In genomic region chr11:10295056-10295901, GRCh38 we compare ENCODE assay signal across 8 cellular contexts. TPM values are rescaled to one million over a fixed set of nuclear protein-coding genes. Genes with fewer than 3 reads are reported as not detected.
DNase-seq lines count a peak whose midpoint lies in the region; ATAC-seq and TF ChIP-seq lines count a peak whose summit lies in the region.

No MANE protein-coding gene starts in this region.

- peak overlapping the region; percentile 47 for H2AFZ ChIP-seq in ACC112 (ENCODE audit: low read length, unreplicated experiment)

- H3K27me3 ChIP-seq in ACC112 (ENCODE audit: insufficient read depth, low read length) = no peaks in the 10 kb centered on the region
- no peaks in the 10 kb centered on the region for H3K27me3 ChIP-seq in breast epithelium

- H3K27ac ChIP-seq in ACC112 (ENCODE audit: low read depth, low read length) = peak overlapping the region; percentile 86
- peak overlapping the region; percentile 97 to 99 for H3K27ac ChIP-seq in breast epithelium

- intact Hi-C loops in breast epithelium (cut with DNase I; ENCODE audit: low total_unique reads) = no loop called here

- H3K79me2 ChIP-seq in ACC112 (ENCODE audit: control insufficient read depth, insufficient read depth, low read length, unreplicated experiment) = peaks cover 54% of the 10 kb centered on the region

- H3K27ac Mint-ChIP-seq in IgD-negative memory B cell = peak overlapping the region; percentile 8 to 88 (median 47)

- H3K9me3 Mint-ChIP-seq in IgD-negative memory B cell = no peaks in the 10 kb centered on the region

- TF ChIP-seq POLR2A in breast epithelium (IDR thresholded peaks at IDR 0.05) = no peak

- no peak for ATAC-seq in GM18858 (IDR thresholded peaks at IDR 0.05; ENCODE audit: unreplicated experiment)
- no peak for ATAC-seq in HG03097 (IDR thresholded peaks at IDR 0.05; ENCODE audit: low FRiP score, unreplicated experiment)
- ATAC-seq in HG02642 (IDR thresholded peaks at IDR 0.05; ENCODE audit: poor library complexity, unreplicated experiment) = no peak

- peaks cover 14 to 24% (median 23%) of the 10 kb centered on the region in 3 donors for H3K4me1 Mint-ChIP-seq in IgD-negative memory B cell

- H3K4me3 Mint-ChIP-seq in IgD-negative memory B cell = peak overlapping the region; percentile 79 to 92 (median 90)

- H3K36me3 Mint-ChIP-seq in IgD-negative memory B cell = no peaks in the 10 kb centered on the region

- no peaks in the 10 kb centered on the region for H3K9me3 ChIP-seq in breast epithelium

- peaks cover 12% of the 10 kb centered on the region; the same call in 1 of the 2 replicates for H3K36me3 ChIP-seq in ACC112 (ENCODE audit: insufficient read depth, low read length)
- no peaks in the 10 kb centered on the region for H3K36me3 ChIP-seq in breast epithelium

- H3K4me3 ChIP-seq in ACC112 (ENCODE audit: low read depth, low read length) = peak overlapping the region; percentile 88
- peak overlapping the region; percentile 91 to 97 (median 91) for H3K4me3 ChIP-seq in breast epithelium

- peaks cover 29% of the 10 kb centered on the region for H3K27me3 Mint-ChIP-seq in IgD-negative memory B cell

- H3K4me1 ChIP-seq in ACC112 (ENCODE audit: control insufficient read depth, insufficient read depth, low read length, unreplicated experiment) = peaks cover 31% of the 10 kb centered on the region
- H3K4me1 ChIP-seq in breast epithelium = no peaks in the 10 kb centered on the region

- no peak for TF ChIP-seq CTCF in breast epithelium (IDR thresholded peaks at IDR 0.05)

- DNase-seq in breast epithelium (ENCODE audit: low spot score in 2 of 2) = no peak
- DNase-seq in midbrain (lab: John Stamatoyannopoulos, UW) = peak; percentile 14
- no peak for DNase-seq in activated CD4-positive, alpha-beta T cell treated with anti-CD3 and anti-CD28 coated beads for 4 hours

RNA-seq across cellular contexts. Expression of gene SBF2, which starts 1.3 kb away (rescaled TPM):
- 2.6 TPM for polyA plus RNA-seq in IgD-negative memory B cell
- 10 to 100 TPM; 74.8 to 91.9 (median 88.2) TPM for total RNA-seq in breast epithelium

RNA-seq across cellular contexts. Expression of gene ADM, which starts 9.6 kb away (rescaled TPM):
- polyA plus RNA-seq in IgD-negative memory B cell = 0.14 TPM
- 100 to 1,000 TPM in 2 of 3 donors, 10 to 100 TPM in 1; 77.1 to 279 (median 252) TPM for total RNA-seq in breast epithelium
